8 cellular contexts compared by ENCODE assay signal in the genomic region with DNA sequence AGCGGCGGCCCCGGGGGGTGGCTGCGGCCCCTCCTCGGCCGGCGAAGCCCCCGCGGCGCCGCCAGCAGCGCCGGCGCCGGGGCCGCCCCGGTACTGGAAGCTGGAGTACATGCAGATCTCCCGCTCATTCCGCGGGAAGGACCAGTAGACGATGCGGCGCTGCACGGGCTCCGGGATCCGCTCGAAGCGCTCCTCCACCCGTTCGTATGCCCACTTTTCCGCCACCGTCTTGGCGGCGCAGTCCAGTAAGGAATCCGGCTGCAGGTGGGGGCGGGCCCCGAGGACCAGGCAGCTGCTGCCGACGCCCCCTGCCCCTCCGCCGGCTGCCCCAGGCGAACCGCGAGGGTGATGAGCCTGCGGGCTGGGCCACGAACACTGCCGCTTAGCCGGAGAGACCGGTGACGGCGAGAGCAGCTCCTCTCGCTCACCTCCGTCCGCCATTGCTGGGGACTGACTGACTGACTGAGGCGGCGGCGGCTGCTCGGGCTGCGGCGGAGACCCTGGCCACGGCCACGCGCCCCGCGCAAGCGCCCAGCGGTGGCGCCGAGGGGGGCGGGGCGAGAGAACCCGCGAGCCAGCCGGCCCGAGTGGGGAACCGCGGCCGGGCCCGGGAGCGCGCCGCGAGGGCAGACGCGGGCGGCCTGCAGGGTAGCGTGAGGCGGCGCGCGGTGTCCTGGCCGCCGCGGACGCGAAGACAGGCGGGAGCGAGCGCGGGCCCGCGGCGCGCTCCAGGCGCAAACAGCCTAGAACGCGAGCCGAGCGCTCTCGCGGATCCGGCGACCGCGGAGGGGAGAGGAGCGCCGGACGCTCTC. TPM values are rescaled to one million over a fixed set of nuclear protein-coding genes. Genes with fewer than 3 reads are reported as not detected.
DNase-seq lines count a peak whose midpoint lies in the region; ATAC-seq, FAIRE-seq and TF ChIP-seq lines count a peak whose summit lies in the region.

A gene (minus strand): TSS at position 696 of the 812 bp plus-strand sequence. CDS start 255 bp downstream, at position 441.

- H2AFZ ChIP-seq in DND-41 (ENCODE audit: low read depth, low read length), result peak within 1 kb of the TSS; percentile 79
- no peak within 1 kb of the TSS for H2AFZ ChIP-seq in H9 (ENCODE audit: low read length)

- peak within 1 kb of the TSS in 1 of 3 experiments; percentile 73; a peak in 1 of 7 replicates for H3K27ac Mint-ChIP-seq in H9
- H3K27ac Mint-ChIP-seq in activated CD4-positive, alpha-beta T cell treated with anti-CD3 and anti-CD28 coated beads, Interleukin-2, amount 10 ng/mL, durations not matched to agents 7 days and 5 days, result peak within 1 kb of the TSS; percentile 65

- no peaks in the 10 kb centered on the region; the same call in 1 of the 2 replicates for H4K20me1 ChIP-seq in DND-41 (ENCODE audit: insufficient read depth, low read length)
- no peaks in the 10 kb centered on the region for H4K20me1 ChIP-seq in H9 (ENCODE audit: control insufficient read depth, insufficient read depth, insufficient read length)

- no peaks in the 10 kb centered on the region for H3K79me2 ChIP-seq in DND-41 (ENCODE audit: insufficient read depth, low read length)
- no peaks in the 10 kb centered on the region for H3K79me2 ChIP-seq in H9 (ENCODE audit: insufficient read depth, low read length)

- H3K4ac ChIP-seq in H9 (ENCODE audit: low read depth, low read length), result no peak within 1 kb of the TSS

- no peaks in the 10 kb centered on the region for H3K79me1 ChIP-seq in H9 (ENCODE audit: insufficient read depth, low read depth, low read length, poor library complexity, severe bottlenecking)

- no peaks in the 10 kb centered on the region for H3K36me3 ChIP-seq in DND-41 (ENCODE audit: insufficient read depth, low read length)

- H3K4me3 Mint-ChIP-seq in H9, result peak within 1 kb of the TSS; percentile 79 to 98
- peak within 1 kb of the TSS; percentile 87 for H3K4me3 Mint-ChIP-seq in activated CD4-positive, alpha-beta T cell treated with anti-CD3 and anti-CD28 coated beads, Interleukin-2, amount 10 ng/mL, durations not matched to agents 7 days and 5 days

- CTCF ChIA-PET in activated CD4-positive, alpha-beta T cell treated with anti-CD3 and anti-CD28 coated beads, Interleukin-2, amount 10 ng/mL, durations not matched to agents 7 days and 5 days (lab: Charles Lee), result no interaction called here

- peak within 1 kb of the TSS; percentile 21 to 72 for H3K4me3 ChIP-seq in DND-41 (ENCODE audit: low read depth in 1 of 2, low read length in 2 of 2)

- H3K14ac ChIP-seq in H9 (ENCODE audit: insufficient read depth, low read length), result peak within 1 kb of the TSS; percentile 97

- no CpG with 5 or more reads among the region's 118 CpGs for WGBS in H9 (ENCODE audit: extremely low coverage, insufficient read length, low lambda C conversion rate)

- peaks cover 26 to 30% of the 10 kb centered on the region in 2 experiments for H3K4me1 Mint-ChIP-seq in H9
- H3K4me1 Mint-ChIP-seq in activated CD4-positive, alpha-beta T cell treated with anti-CD3 and anti-CD28 coated beads, Interleukin-2, amount 10 ng/mL, durations not matched to agents 7 days and 5 days, result peaks cover 14% of the 10 kb centered on the region

- DNase-seq in DND-41, result peak; percentile 40
- DNase-seq in H9, result peak; percentile 61
- peak; percentile 73 for DNase-seq in NCI-H2029 treated with DMSO at 0.1 percent for 48 hours (lab: John Stamatoyannopoulos, UW)
- peak; percentile 57 for DNase-seq in activated CD4-positive, alpha-beta T cell treated with anti-CD3 and anti-CD28 coated beads, Interleukin-2, amount 10 ng/mL, durations not matched to agents 7 days and 5 days
- DNase-seq in cortex of kidney (lab: John Stamatoyannopoulos, UW), result peak; percentile 33
- DNase-seq in left lobe of liver (ENCODE audit: low spot score), result peak; percentile 64
- peak; percentile 59 for DNase-seq in stimulated activated CD4-positive, alpha-beta T cell treated with anti-CD3 and anti-CD28 coated beads, Interleukin-1b, Interleukin-23, amount 100 ng/mL, for 48 hours
- DNase-seq in RCC 7860 (ENCODE audit: low spot score), result no peak

- ATAC-seq in DND-41 (ENCODE audit: insufficient read depth, low read depth) (peak; percentile 82), left lobe of liver (peak; percentile 95)

- no peaks in the 10 kb centered on the region; a peak in 1 of 5 replicates for H3K9me3 Mint-ChIP-seq in H9
- no peaks in the 10 kb centered on the region for H3K9me3 Mint-ChIP-seq in activated CD4-positive, alpha-beta T cell treated with anti-CD3 and anti-CD28 coated beads, Interleukin-2, amount 10 ng/mL, durations not matched to agents 7 days and 5 days

- no peak within 1 kb of the TSS for H3K23ac ChIP-seq in H9 (ENCODE audit: insufficient read length, low read depth, low read length)

- no peak within 1 kb of the TSS for H3K27ac ChIP-seq in DND-41 (ENCODE audit: low read length)
- H3K27ac ChIP-seq in H9 (ENCODE audit: insufficient read length, low read depth, low read length), result no peak within 1 kb of the TSS

- no peak within 1 kb of the TSS for H2BK120ac ChIP-seq in H9 (ENCODE audit: low read depth, low read length, poor library complexity, severe bottlenecking)

- H2AK5ac ChIP-seq in H9 (ENCODE audit: insufficient read length, low read length), result no peak within 1 kb of the TSS

- H4K91ac ChIP-seq in H9 (ENCODE audit: insufficient read length, low read depth, low read length), result no peak within 1 kb of the TSS

- H3K9ac ChIP-seq in DND-41 (ENCODE audit: low read depth, low read length), result peak within 1 kb of the TSS; percentile 56
- H3K9ac ChIP-seq in H9 (ENCODE audit: extremely low read depth, insufficient read length, low read length), result peak within 1 kb of the TSS; percentile 77

- no peak within 1 kb of the TSS for H4K8ac ChIP-seq in H9 (replicated peaks; ENCODE audit: insufficient read length, low read depth, low read length)

- H3K9me3 ChIP-seq in DND-41 (ENCODE audit: insufficient read depth, low read length, severe bottlenecking) (no peaks in the 10 kb centered on the region), H9 (ENCODE audit: control insufficient read depth, low read depth, low read length) (no peaks in the 10 kb centered on the region)

- no peak within 1 kb of the TSS for H2BK5ac ChIP-seq in H9 (ENCODE audit: insufficient read length, low read length)

- H3T11ph ChIP-seq in H9 (ENCODE audit: low read length), result no peak within 1 kb of the TSS

- peaks cover 63% of the 10 kb centered on the region for H3K27me3 Mint-ChIP-seq in H9 (ENCODE audit: low read depth)
- H3K27me3 Mint-ChIP-seq in activated CD4-positive, alpha-beta T cell treated with anti-CD3 and anti-CD28 coated beads, Interleukin-2, amount 10 ng/mL, durations not matched to agents 7 days and 5 days, result peaks cover 50% of the 10 kb centered on the region

- H2BK15ac ChIP-seq in H9 (ENCODE audit: low read depth, low read length), result no peak within 1 kb of the TSS; the same call in 1 of the 2 replicates

- H2BK20ac ChIP-seq in H9 (ENCODE audit: low read depth, low read length, poor library complexity, severe bottlenecking), result no peak within 1 kb of the TSS

- H2BK12ac ChIP-seq in H9 (ENCODE audit: insufficient read length, low read depth, low read length), result no peak within 1 kb of the TSS

- peaks cover 76% of the 10 kb centered on the region for H3K27me3 ChIP-seq in DND-41 (ENCODE audit: insufficient read depth, low read length, poor library complexity)
- peaks cover 13% of the 10 kb centered on the region; the same call in 1 of the 2 replicates for H3K27me3 ChIP-seq in H9 (ENCODE audit: insufficient read depth, low read length)

- H3K23me2 ChIP-seq in H9 (ENCODE audit: insufficient read length, low read depth, low read length, poor library complexity, severe bottlenecking), result peaks cover 11% of the 10 kb centered on the region

- no peak for TF ChIP-seq CTCF in DND-41 (IDR thresholded peaks at IDR 0.05; ENCODE audit: borderline replicate concordance, extremely low read depth, low read length, poor library complexity, severe bottlenecking)
- TF ChIP-seq CTCF in H9 (conservative IDR thresholded peaks at IDR 0.05), result no peak

- H3K56ac ChIP-seq in H9 (ENCODE audit: insufficient read length, low read depth, low read length), result no peak within 1 kb of the TSS

- no peak within 1 kb of the TSS for H4K5ac ChIP-seq in H9 (ENCODE audit: insufficient read length, low read depth, low read length)

- FAIRE-seq in RCC 7860 (lab: Jason Lieb, UNC), result no peak

- POLR2A ChIA-PET in activated CD4-positive, alpha-beta T cell treated with anti-CD3 and anti-CD28 coated beads, Interleukin-2, amount 10 ng/mL, durations not matched to agents 7 days and 5 days (lab: Charles Lee), result no interaction called here

- peaks cover 19% of the 10 kb centered on the region for H3K4me1 ChIP-seq in DND-41 (ENCODE audit: insufficient read depth, low read length)
- no peaks in the 10 kb centered on the region for H3K4me1 ChIP-seq in H9 (ENCODE audit: insufficient read depth, low read length)

- peak within 1 kb of the TSS; percentile 83 for H3K18ac ChIP-seq in H9 (ENCODE audit: insufficient read length, low read depth, low read length)

- H3K36me3 Mint-ChIP-seq in H9 (ENCODE audit: insufficient read depth in 1 of 3, low read depth in 3 of 3), result no peaks in the 10 kb centered on the region; a peak in 1 of 7 replicates
- no peaks in the 10 kb centered on the region for H3K36me3 Mint-ChIP-seq in activated CD4-positive, alpha-beta T cell treated with anti-CD3 and anti-CD28 coated beads, Interleukin-2, amount 10 ng/mL, durations not matched to agents 7 days and 5 days (ENCODE audit: low read depth)

- H3K4me2 ChIP-seq in DND-41 (ENCODE audit: insufficient read depth, low read length) (peak within 1 kb of the TSS; percentile 98), H9 (ENCODE audit: insufficient read depth, insufficient read length, low read length) (peak within 1 kb of the TSS; percentile 73)

RNA-seq across cellular contexts. Expression of the gene that starts here (rescaled TPM):
- total RNA-seq in H9 (2021), result 3.4 and 3.5 TPM in 2 replicates
- under 1 TPM; 0.46 to 0.62 TPM for total RNA-seq in activated CD4-positive, alpha-beta T cell treated with anti-CD3 and anti-CD28 coated beads, Interleukin-2, amount 10 ng/mL, durations not matched to agents 7 days and 5 days
- total RNA-seq in left lobe of liver, result 0.33 TPM

Comparison
In these comparisons a context has a peak if more than half of its experiments do, and no peak if none do; other contexts are left out.
1. Peak in DNase-seq in activated CD4-positive, alpha-beta T cell treated with anti-CD3 and anti-CD28 coated beads, Interleukin-2, amount 10 ng/mL, durations not matched to agents 7 days and 5 days; RNA of the gene not detected or under 1 TPM.
2. Peak in DNase-seq and ATAC-seq in left lobe of liver; RNA of the gene not detected or under 1 TPM.